ENCODE assay signal across 14 cellular contexts in genomic region chr11:69985654-69986420, GRCh38.
DNase-seq lines count a peak whose midpoint lies in the region; ATAC-seq, FAIRE-seq and TF ChIP-seq lines count a peak whose summit lies in the region.
"Had no signal": no experiment of that assay in that cellular context is flagged by ENCODE, and none has a peak within 500 bp of the region (broad histone marks: within the 10 kb centered on the region; RNA-seq: fewer than 3 reads in every experiment).

No MANE protein-coding gene starts in this region.

- no peak for TF ChIP-seq POLR2A in A549 (IDR thresholded peaks at IDR 0.05; ENCODE audit: low read length)

- peaks cover 3% of the 10 kb centered on the region for H3K4me1 Mint-ChIP-seq in astrocyte (ENCODE audit: low read depth, unreplicated experiment)
- H3K4me1 Mint-ChIP-seq: activated CD4-positive, alpha-beta T cell treated with anti-CD3 and anti-CD28 coated beads for 36 hours; IgD-negative memory B cell had no signal

- FAIRE-seq in A549 (lab: Jason Lieb, UNC), result no peak
- FAIRE-seq in astrocyte (lab: Jason Lieb, UNC), result no peak

- H3K27me3 Mint-ChIP-seq in astrocyte (ENCODE audit: low read depth, unreplicated experiment), result peaks cover 76% of the 10 kb centered on the region

- 67% methylated on average over 15 of the region's 73 CpGs for WGBS in A549 (ENCODE audit: missing lambda C conversion rate)
- no CpG with 5 or more reads among the region's 73 CpGs for WGBS in iPS DF 6.9 (ENCODE audit: insufficient coverage, insufficient read length)
- no CpG with 5 or more reads among the region's 73 CpGs for WGBS in neuronal stem cell (ENCODE audit: extremely low coverage in 2 of 2, insufficient read length in 2 of 2, insufficient replicate concordance in 1 of 2), 2 donors

- H3K79me1 ChIP-seq in neuronal stem cell (ENCODE audit: low read depth, low read length), result no peaks in the 10 kb centered on the region

- no peak overlapping the region for H3K27ac Mint-ChIP-seq in astrocyte (ENCODE audit: unreplicated experiment)
- H3K27ac Mint-ChIP-seq: activated CD4-positive, alpha-beta T cell treated with anti-CD3 and anti-CD28 coated beads for 36 hours had no signal

- H2BK120ac ChIP-seq in neuronal stem cell (ENCODE audit: low read depth, low read length), result no peak overlapping the region

- CTCF ChIA-PET in A549 (lab: Yijun Ruan, JAX), result no interaction called here

- H2BK12ac ChIP-seq in neuronal stem cell (ENCODE audit: low read length), result no peak overlapping the region

- H3K27me3 ChIP-seq in astrocyte (ENCODE audit: insufficient read depth, low read length), result peaks cover 33% of the 10 kb centered on the region
- peaks cover 25% of the 10 kb centered on the region; the same call in 1 of the 2 replicates for H3K27me3 ChIP-seq in iPS DF 6.9 (ENCODE audit: control insufficient read depth, insufficient read depth, low read length)
- peaks cover 16 to 73% (median 57%) of the 10 kb centered on the region in 3 experiments for H3K27me3 ChIP-seq in neuronal stem cell (ENCODE audit: control insufficient read depth in 3 of 3, insufficient read depth in 3 of 3, low read depth in 1 of 3, low read length in 3 of 3)
- H3K27me3 ChIP-seq: SJCRH30 had no signal

- H3K14ac ChIP-seq in neuronal stem cell (ENCODE audit: low read length), result peak overlapping the region; percentile 14

- POLR2A ChIA-PET in A549 (lab: Yijun Ruan, JAX), result no interaction called here

- no peaks in the 10 kb centered on the region for H3K36me3 ChIP-seq in astrocyte (ENCODE audit: insufficient read depth, low read length)
- no peaks in the 10 kb centered on the region for H3K36me3 ChIP-seq in iPS DF 6.9 (ENCODE audit: control insufficient read depth, insufficient read depth, low read length)
- H3K36me3 ChIP-seq in neuronal stem cell (replicated peaks in 1 of 2; ENCODE audit: control insufficient read depth in 2 of 2, insufficient read depth in 2 of 2, low read length in 2 of 2), result no peaks in the 10 kb centered on the region
- H3K36me3 ChIP-seq: neutrophil, SJCRH30 had no signal

- 0 out of 6 replicates have a peak, but pooled peaks of 1 of the 2 experiments have one; percentile 27 for ATAC-seq in A549
- ATAC-seq: activated CD4-positive, alpha-beta T cell treated with anti-CD3 and anti-CD28 coated beads for 36 hours had no signal

- no peak overlapping the region for H4K91ac ChIP-seq in neuronal stem cell (ENCODE audit: low read depth, low read length, poor library complexity)

- H2BK15ac ChIP-seq in neuronal stem cell (ENCODE audit: low read length), result peak overlapping the region; percentile 15

- no peak for TF ChIP-seq RAD21 in A549 (conservative IDR thresholded peaks at IDR 0.05 in 1 of 2, IDR thresholded peaks at IDR 0.05 in 1 of 2)

- 0 out of 3 replicates have a peak overlapping the region, but pooled peaks have one; percentile 18 for H3K4me3 ChIP-seq in A549
- peak overlapping the region; percentile 28 for H3K4me3 ChIP-seq in astrocyte (ENCODE audit: insufficient read depth, low read depth, low read length)
- peak overlapping the region; percentile 53; the same call in 1 of the 2 replicates for H3K4me3 ChIP-seq in iPS DF 6.9 (ENCODE audit: low read length)
- peak overlapping the region in 1 of 2 donors; percentile 67 for H3K4me3 ChIP-seq in neuronal stem cell (ENCODE audit: low read length in 2 of 2)
- H3K4me3 ChIP-seq: SJCRH30 had no signal

- no peak overlapping the region for H3K4me3 Mint-ChIP-seq in astrocyte (ENCODE audit: unreplicated experiment)
- H3K4me3 Mint-ChIP-seq: activated CD4-positive, alpha-beta T cell treated with anti-CD3 and anti-CD28 coated beads for 36 hours; IgD-negative memory B cell had no signal

- H2BK5ac ChIP-seq in neuronal stem cell (ENCODE audit: low read length), result no peak overlapping the region

- DNase-seq in A549 (ENCODE audit: low read depth in 1 of 2, low spot score in 1 of 2) (no peak), astrocyte (ENCODE audit: low read depth) (no peak), iPS DF 6.9 (ENCODE audit: low read depth, low spot score) (no peak), neuronal stem cell (ENCODE audit: low spot score) (no peak), DMS53 (lab: John Stamatoyannopoulos, UW) (no peak), NCI-H2029 treated with DMSO at 0.1 percent for 48 hours (lab: John Stamatoyannopoulos, UW) (no peak), ureter (ENCODE audit: low spot score) (no peak), NCI-H1694 (lab: John Stamatoyannopoulos, UW) (no peak)
- DNase-seq: activated CD4-positive, alpha-beta T cell treated with anti-CD3 and anti-CD28 coated beads for 36 hours; head of caudate nucleus; NCI-H446 treated with DMSO at 0.1 percent for 48 hours; SJCRH30 had no signal

- no peak overlapping the region for H4K8ac ChIP-seq in neuronal stem cell (ENCODE audit: low read depth, low read length)

- H3K27ac ChIP-seq in A549, result peak overlapping the region in 1 of 2 experiments; percentile 44; a peak in 1 of 6 replicates
- no peak overlapping the region for H3K27ac ChIP-seq in astrocyte (ENCODE audit: low read depth, low read length)
- no peak overlapping the region for H3K27ac ChIP-seq in iPS DF 6.9 (ENCODE audit: low read length)
- no peak overlapping the region for H3K27ac ChIP-seq in neuronal stem cell (replicated peaks; ENCODE audit: low read length)
- H3K27ac ChIP-seq: neutrophil, SJCRH30 had no signal

- peak overlapping the region; percentile 67 for H2AFZ ChIP-seq in astrocyte (ENCODE audit: low read depth, low read length)
- H2AFZ ChIP-seq in neuronal stem cell (ENCODE audit: low read length), result peak overlapping the region; percentile 22

- no peak overlapping the region for H3K4ac ChIP-seq in neuronal stem cell (ENCODE audit: low read length)

- H3K9ac ChIP-seq in astrocyte (ENCODE audit: low read length), result peak overlapping the region; percentile 14
- peak overlapping the region; percentile 64 for H3K9ac ChIP-seq in neuronal stem cell (ENCODE audit: low read depth, low read length, poor library complexity)

- no peak for TF ChIP-seq EP300 in A549 (IDR thresholded peaks at IDR 0.05)

- H3K9me3 ChIP-seq in A549 (no peaks in the 10 kb centered on the region), astrocyte (ENCODE audit: insufficient read depth, low read depth, low read length) (no peaks in the 10 kb centered on the region), iPS DF 6.9 (ENCODE audit: control insufficient read depth, insufficient read depth, low read length) (no peaks in the 10 kb centered on the region), neuronal stem cell (replicated peaks in 1 of 2; ENCODE audit: control insufficient read depth in 2 of 2, insufficient read depth in 1 of 2, low read depth in 1 of 2, low read length in 2 of 2) (no peaks in the 10 kb centered on the region)
- H3K9me3 ChIP-seq: neutrophil, SJCRH30 had no signal

- H3K23ac ChIP-seq in neuronal stem cell (ENCODE audit: low read depth, low read length, poor library complexity), result no peak overlapping the region

- H3K79me2 ChIP-seq in astrocyte (ENCODE audit: insufficient read depth, low read length), result no peaks in the 10 kb centered on the region

- no peaks in the 10 kb centered on the region for H4K20me1 ChIP-seq in astrocyte (ENCODE audit: insufficient read depth, low read length)

- no peaks in the 10 kb centered on the region for H3K36me3 Mint-ChIP-seq in astrocyte (ENCODE audit: low read depth, unreplicated experiment)

- H3K18ac ChIP-seq in neuronal stem cell (ENCODE audit: low read length), result peak overlapping the region; percentile 78

- H2AK5ac ChIP-seq in neuronal stem cell (ENCODE audit: low read depth, low read length), result peak overlapping the region; percentile 41

- H3K4me1 ChIP-seq in A549, result 0 out of 3 replicates have a peak, but pooled peaks cover 5% of the 10 kb centered on the region
- peaks cover 8% of the 10 kb centered on the region for H3K4me1 ChIP-seq in astrocyte (ENCODE audit: insufficient read depth, low read length)
- peaks cover 3% of the 10 kb centered on the region for H3K4me1 ChIP-seq in iPS DF 6.9 (ENCODE audit: control insufficient read depth, insufficient read depth, low read length)
- peaks cover 0 to 13% of the 10 kb centered on the region in 2 donors for H3K4me1 ChIP-seq in neuronal stem cell (ENCODE audit: control insufficient read depth in 2 of 2, insufficient read depth in 1 of 2, low read depth in 1 of 2, low read length in 2 of 2)
- H3K4me1 ChIP-seq: SJCRH30 had no signal

- H3K4me2 ChIP-seq in A549 (peak overlapping the region; percentile 70), astrocyte (ENCODE audit: low read length) (peak overlapping the region; percentile 81), neuronal stem cell (ENCODE audit: insufficient read depth, low read length, poor library complexity, severe bottlenecking) (peak overlapping the region; percentile 63)

- no peak for TF ChIP-seq CTCF in A549 (IDR thresholded peaks at IDR 0.05)
- TF ChIP-seq CTCF in astrocyte (IDR thresholded peaks at IDR 0.05; ENCODE audit: insufficient read depth, low read depth, low read length), result no peak

- no peaks in the 10 kb centered on the region for H3K9me3 Mint-ChIP-seq in astrocyte (ENCODE audit: unreplicated experiment)

TF ChIP-seq in A549, 52 proteins besides CTCF, POLR2A, EP300 and RAD21:
- TF ChIP-seq RARB (CRISPR knock-in tag; IDR thresholded peaks at IDR 0.05) (no peak), BCL3 (IDR thresholded peaks at IDR 0.05) (no peak)
